ENCODE assay signal across 2 cellular contexts in the genomic region with DNA sequence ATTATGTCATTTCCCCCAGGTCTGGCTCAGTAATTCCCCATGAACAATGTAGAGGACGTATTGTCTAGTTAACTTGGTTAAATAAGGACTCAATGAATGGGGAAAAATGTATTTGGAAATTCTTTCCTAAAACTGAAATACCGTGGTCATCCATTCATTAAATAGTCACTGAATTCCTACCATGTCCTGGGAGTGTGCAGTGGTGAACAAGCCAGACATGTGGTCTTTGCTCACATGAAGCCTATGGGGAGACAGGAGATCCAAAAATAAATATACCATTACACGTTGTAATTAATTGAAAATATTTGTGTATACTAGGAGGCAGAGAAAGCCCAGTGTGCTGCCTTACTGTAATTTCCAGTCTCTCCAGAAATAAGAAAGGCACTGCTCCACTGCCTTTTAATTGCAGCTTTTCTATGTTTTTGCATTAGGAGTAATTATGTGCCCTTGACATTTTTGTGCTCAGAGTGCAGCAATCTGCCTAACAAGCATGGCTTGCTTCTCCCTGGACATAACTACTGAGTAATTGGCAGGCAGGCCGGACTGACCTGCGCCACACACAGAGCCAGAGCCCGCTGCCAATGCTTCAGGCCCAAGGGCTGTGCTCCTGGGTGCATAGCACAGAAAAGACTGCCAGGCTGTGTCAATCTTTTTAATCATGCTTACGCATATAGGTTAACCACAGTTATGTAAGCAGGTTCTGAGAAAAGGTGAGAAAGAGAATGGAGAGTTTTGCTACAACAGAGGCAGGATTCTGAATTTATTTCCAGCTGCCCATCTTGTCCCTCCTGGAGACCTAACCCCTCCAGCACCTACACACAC.
TF ChIP-seq lines count a peak whose summit lies in the region.

No MANE protein-coding gene starts in this region.

TF ChIP-seq in liver, 16 proteins besides CTCF, POLR2A, EP300 and RAD21:
- TF ChIP-seq TAF1 (conservative IDR thresholded peaks at IDR 0.05), result no peak
- peak in 1 of 2 donors; percentile 26 for TF ChIP-seq HNF4A (conservative IDR thresholded peaks at IDR 0.05)
- peak; percentile 53 for TF ChIP-seq YY1 (IDR thresholded peaks at IDR 0.05)
- TF ChIP-seq HNF4G (IDR thresholded peaks at IDR 0.05), result no peak
- no peak for TF ChIP-seq EGR1 (IDR thresholded peaks at IDR 0.05; ENCODE audit: low read depth in 2 of 2)
- TF ChIP-seq, protein P1, sequence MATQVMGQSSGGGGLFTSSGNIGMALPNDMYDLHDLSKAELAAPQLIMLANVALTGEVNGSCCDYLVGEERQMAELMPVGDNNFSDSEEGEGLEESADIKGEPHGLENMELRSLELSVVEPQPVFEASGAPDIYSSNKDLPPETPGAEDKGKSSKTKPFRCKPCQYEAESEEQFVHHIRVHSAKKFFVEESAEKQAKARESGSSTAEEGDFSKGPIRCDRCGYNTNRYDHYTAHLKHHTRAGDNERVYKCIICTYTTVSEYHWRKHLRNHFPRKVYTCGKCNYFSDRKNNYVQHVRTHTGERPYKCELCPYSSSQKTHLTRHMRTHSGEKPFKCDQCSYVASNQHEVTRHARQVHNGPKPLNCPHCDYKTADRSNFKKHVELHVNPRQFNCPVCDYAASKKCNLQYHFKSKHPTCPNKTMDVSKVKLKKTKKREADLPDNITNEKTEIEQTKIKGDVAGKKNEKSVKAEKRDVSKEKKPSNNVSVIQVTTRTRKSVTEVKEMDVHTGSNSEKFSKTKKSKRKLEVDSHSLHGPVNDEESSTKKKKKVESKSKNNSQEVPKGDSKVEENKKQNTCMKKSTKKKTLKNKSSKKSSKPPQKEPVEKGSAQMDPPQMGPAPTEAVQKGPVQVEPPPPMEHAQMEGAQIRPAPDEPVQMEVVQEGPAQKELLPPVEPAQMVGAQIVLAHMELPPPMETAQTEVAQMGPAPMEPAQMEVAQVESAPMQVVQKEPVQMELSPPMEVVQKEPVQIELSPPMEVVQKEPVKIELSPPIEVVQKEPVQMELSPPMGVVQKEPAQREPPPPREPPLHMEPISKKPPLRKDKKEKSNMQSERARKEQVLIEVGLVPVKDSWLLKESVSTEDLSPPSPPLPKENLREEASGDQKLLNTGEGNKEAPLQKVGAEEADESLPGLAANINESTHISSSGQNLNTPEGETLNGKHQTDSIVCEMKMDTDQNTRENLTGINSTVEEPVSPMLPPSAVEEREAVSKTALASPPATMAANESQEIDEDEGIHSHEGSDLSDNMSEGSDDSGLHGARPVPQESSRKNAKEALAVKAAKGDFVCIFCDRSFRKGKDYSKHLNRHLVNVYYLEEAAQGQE (IDR thresholded peaks at IDR 0.05), result no peak
- no peak for TF ChIP-seq SP1 (IDR thresholded peaks at IDR 0.05)
- TF ChIP-seq RXRA (IDR thresholded peaks at IDR 0.05), result peak in 1 of 2 donors; percentile 47
- TF ChIP-seq FOXA1 (IDR thresholded peaks at IDR 0.05), result no peak
TF ChIP-seq in liver: peak in this region for 3.

TF ChIP-seq in HepG2, 621 proteins besides CTCF, POLR2A, EP300 and RAD21:
- TF ChIP-seq TAF15 (IDR thresholded peaks at IDR 0.05; ENCODE audit: low read depth, low read length, poor library complexity, severe bottlenecking), result no peak
- TF ChIP-seq NFRKB (IDR thresholded peaks at IDR 0.05), result no peak
- no peak for TF ChIP-seq TBX3 (IDR thresholded peaks at IDR 0.05; ENCODE audit: borderline replicate concordance)
- no peak for TF ChIP-seq ZSCAN21 (CRISPR knock-in tag; IDR thresholded peaks at IDR 0.05; ENCODE audit: borderline replicate concordance)
- TF ChIP-seq, protein P2, sequence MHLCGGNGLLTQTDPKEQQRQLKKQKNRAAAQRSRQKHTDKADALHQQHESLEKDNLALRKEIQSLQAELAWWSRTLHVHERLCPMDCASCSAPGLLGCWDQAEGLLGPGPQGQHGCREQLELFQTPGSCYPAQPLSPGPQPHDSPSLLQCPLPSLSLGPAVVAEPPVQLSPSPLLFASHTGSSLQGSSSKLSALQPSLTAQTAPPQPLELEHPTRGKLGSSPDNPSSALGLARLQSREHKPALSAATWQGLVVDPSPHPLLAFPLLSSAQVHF (CRISPR knock-in tag; IDR thresholded peaks at IDR 0.05), result no peak
- no peak for TF ChIP-seq ZNF160 (CRISPR knock-in tag; IDR thresholded peaks at IDR 0.05)
- no peak for TF ChIP-seq CEBPG (CRISPR knock-in tag; IDR thresholded peaks at IDR 0.05)
- TF ChIP-seq ATAD3A (CRISPR knock-in tag; IDR thresholded peaks at IDR 0.05), result no peak
- TF ChIP-seq TSC22D2 (CRISPR knock-in tag; IDR thresholded peaks at IDR 0.05; ENCODE audit: borderline replicate concordance), result no peak
- TF ChIP-seq GATAD1 (CRISPR knock-in tag; IDR thresholded peaks at IDR 0.05), result no peak
- no peak for TF ChIP-seq SKI (IDR thresholded peaks at IDR 0.05; ENCODE audit: partially characterized antibody)
- no peak for TF ChIP-seq ZNF292 (CRISPR knock-in tag; IDR thresholded peaks at IDR 0.05; ENCODE audit: borderline replicate concordance, low read depth)
- TF ChIP-seq, protein P3, sequence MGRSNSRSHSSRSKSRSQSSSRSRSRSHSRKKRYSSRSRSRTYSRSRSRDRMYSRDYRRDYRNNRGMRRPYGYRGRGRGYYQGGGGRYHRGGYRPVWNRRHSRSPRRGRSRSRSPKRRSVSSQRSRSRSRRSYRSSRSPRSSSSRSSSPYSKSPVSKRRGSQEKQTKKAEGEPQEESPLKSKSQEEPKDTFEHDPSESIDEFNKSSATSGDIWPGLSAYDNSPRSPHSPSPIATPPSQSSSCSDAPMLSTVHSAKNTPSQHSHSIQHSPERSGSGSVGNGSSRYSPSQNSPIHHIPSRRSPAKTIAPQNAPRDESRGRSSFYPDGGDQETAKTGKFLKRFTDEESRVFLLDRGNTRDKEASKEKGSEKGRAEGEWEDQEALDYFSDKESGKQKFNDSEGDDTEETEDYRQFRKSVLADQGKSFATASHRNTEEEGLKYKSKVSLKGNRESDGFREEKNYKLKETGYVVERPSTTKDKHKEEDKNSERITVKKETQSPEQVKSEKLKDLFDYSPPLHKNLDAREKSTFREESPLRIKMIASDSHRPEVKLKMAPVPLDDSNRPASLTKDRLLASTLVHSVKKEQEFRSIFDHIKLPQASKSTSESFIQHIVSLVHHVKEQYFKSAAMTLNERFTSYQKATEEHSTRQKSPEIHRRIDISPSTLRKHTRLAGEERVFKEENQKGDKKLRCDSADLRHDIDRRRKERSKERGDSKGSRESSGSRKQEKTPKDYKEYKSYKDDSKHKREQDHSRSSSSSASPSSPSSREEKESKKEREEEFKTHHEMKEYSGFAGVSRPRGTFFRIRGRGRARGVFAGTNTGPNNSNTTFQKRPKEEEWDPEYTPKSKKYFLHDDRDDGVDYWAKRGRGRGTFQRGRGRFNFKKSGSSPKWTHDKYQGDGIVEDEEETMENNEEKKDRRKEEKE (IDR thresholded peaks at IDR 0.05), result no peak
- TF ChIP-seq, protein P4, sequence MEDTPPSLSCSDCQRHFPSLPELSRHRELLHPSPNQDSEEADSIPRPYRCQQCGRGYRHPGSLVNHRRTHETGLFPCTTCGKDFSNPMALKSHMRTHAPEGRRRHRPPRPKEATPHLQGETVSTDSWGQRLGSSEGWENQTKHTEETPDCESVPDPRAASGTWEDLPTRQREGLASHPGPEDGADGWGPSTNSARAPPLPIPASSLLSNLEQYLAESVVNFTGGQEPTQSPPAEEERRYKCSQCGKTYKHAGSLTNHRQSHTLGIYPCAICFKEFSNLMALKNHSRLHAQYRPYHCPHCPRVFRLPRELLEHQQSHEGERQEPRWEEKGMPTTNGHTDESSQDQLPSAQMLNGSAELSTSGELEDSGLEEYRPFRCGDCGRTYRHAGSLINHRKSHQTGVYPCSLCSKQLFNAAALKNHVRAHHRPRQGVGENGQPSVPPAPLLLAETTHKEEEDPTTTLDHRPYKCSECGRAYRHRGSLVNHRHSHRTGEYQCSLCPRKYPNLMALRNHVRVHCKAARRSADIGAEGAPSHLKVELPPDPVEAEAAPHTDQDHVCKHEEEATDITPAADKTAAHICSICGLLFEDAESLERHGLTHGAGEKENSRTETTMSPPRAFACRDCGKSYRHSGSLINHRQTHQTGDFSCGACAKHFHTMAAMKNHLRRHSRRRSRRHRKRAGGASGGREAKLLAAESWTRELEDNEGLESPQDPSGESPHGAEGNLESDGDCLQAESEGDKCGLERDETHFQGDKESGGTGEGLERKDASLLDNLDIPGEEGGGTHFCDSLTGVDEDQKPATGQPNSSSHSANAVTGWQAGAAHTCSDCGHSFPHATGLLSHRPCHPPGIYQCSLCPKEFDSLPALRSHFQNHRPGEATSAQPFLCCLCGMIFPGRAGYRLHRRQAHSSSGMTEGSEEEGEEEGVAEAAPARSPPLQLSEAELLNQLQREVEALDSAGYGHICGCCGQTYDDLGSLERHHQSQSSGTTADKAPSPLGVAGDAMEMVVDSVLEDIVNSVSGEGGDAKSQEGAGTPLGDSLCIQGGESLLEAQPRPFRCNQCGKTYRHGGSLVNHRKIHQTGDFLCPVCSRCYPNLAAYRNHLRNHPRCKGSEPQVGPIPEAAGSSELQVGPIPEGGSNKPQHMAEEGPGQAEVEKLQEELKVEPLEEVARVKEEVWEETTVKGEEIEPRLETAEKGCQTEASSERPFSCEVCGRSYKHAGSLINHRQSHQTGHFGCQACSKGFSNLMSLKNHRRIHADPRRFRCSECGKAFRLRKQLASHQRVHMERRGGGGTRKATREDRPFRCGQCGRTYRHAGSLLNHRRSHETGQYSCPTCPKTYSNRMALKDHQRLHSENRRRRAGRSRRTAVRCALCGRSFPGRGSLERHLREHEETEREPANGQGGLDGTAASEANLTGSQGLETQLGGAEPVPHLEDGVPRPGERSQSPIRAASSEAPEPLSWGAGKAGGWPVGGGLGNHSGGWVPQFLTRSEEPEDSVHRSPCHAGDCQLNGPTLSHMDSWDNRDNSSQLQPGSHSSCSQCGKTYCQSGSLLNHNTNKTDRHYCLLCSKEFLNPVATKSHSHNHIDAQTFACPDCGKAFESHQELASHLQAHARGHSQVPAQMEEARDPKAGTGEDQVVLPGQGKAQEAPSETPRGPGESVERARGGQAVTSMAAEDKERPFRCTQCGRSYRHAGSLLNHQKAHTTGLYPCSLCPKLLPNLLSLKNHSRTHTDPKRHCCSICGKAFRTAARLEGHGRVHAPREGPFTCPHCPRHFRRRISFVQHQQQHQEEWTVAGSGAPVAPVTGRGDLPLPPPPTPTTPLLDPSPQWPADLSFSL (CRISPR knock-in tag; IDR thresholded peaks at IDR 0.05), result no peak
- no peak for TF ChIP-seq MED1 (CRISPR knock-in tag; IDR thresholded peaks at IDR 0.05)
- TF ChIP-seq JUN (CRISPR knock-in tag; IDR thresholded peaks at IDR 0.05), result no peak
- no peak for TF ChIP-seq PAWR (CRISPR knock-in tag; IDR thresholded peaks at IDR 0.05; ENCODE audit: borderline replicate concordance)
- no peak for TF ChIP-seq RFXAP (CRISPR knock-in tag; IDR thresholded peaks at IDR 0.05; ENCODE audit: borderline replicate concordance)
- no peak for TF ChIP-seq TOE1 (CRISPR knock-in tag; IDR thresholded peaks at IDR 0.05)
- TF ChIP-seq ZNF264 (CRISPR knock-in tag; IDR thresholded peaks at IDR 0.05), result no peak
